In genomic region chr10:3067859-3068179, GRCh38 we compare ENCODE assay signal across 7 cellular contexts. TPM values are rescaled to one million over a fixed set of nuclear protein-coding genes. Genes with fewer than 3 reads are reported as not detected.
DNase-seq lines count a peak whose midpoint lies in the region; ATAC-seq and TF ChIP-seq lines count a peak whose summit lies in the region.

No MANE protein-coding gene starts in this region.

- peaks cover 28 to 35% (median 32%) of the 10 kb centered on the region in 3 donors for H3K4me1 Mint-ChIP-seq in T-cell

- H3K27me3 Mint-ChIP-seq in T-cell = no peaks in the 10 kb centered on the region

- H3K9me3 Mint-ChIP-seq in T-cell = no peaks in the 10 kb centered on the region

- ATAC-seq in GM18502 (IDR thresholded peaks at IDR 0.05; ENCODE audit: poor library complexity, unreplicated experiment) (peak; percentile 14), T-cell (replicated peaks in 1 of 4) (peak; percentile 10 to 21 (median 15)), GM21526 (IDR thresholded peaks at IDR 0.05; ENCODE audit: low FRiP score, unreplicated experiment) (no peak)

- peak overlapping the region; percentile 89 for H3K4me3 ChIP-seq in HFF-Myc (replicated peaks; ENCODE audit: low read depth, low read length)
- peak overlapping the region; percentile 73 to 75 for H3K4me3 ChIP-seq in foreskin fibroblast (ENCODE audit: low read depth in 1 of 2, low read length in 2 of 2)
- peak overlapping the region; percentile 87 for H3K4me3 ChIP-seq in skeletal muscle cell (ENCODE audit: low read depth, low read length)

- peak overlapping the region in 1 of 2 donors; percentile 52 for H3K27ac Mint-ChIP-seq in T-cell

- DNase-seq in HFF-Myc (ENCODE audit: extremely low read depth, low read depth) = no peak
- DNase-seq in T-cell = peak in 1 of 34 experiments; percentile 9
- DNase-seq in foreskin fibroblast = no peak
- DNase-seq in skeletal muscle cell (ENCODE audit: low read depth) = no peak
- DNase-seq in NCI-H82 treated with DMSO at 0.1 percent for 48 hours (lab: John Stamatoyannopoulos, UW; ENCODE audit: unreplicated experiment) = no peak

- CTCF ChIA-PET in T-cell (lab: Charles Lee) = no interaction called here

- H3K4me3 Mint-ChIP-seq in T-cell = peak overlapping the region; percentile 85 to 91 (median 90)

- POLR2A ChIA-PET in T-cell (lab: Charles Lee) = no interaction called here

- H3K36me3 Mint-ChIP-seq in T-cell = peaks cover 12% of the 10 kb centered on the region

- TF ChIP-seq CTCF in HFF-Myc (IDR thresholded peaks at IDR 0.05; ENCODE audit: low read depth, low read length, missing control alignments) = no peak
- no peak for TF ChIP-seq CTCF in foreskin fibroblast (IDR thresholded peaks at IDR 0.05; ENCODE audit: low read depth, low read length)

RNA-seq across cellular contexts. Expression of gene PFKP, which starts 0.5 kb away (rescaled TPM):
- 10 to 100 TPM; 60.7 to 84.3 (median 70.2) TPM for total RNA-seq in T-cell
